In genomic region chr10:22986771-22987542, GRCh38 we compare ENCODE assay signal across 8 cellular contexts. TPM values are rescaled to one million over a fixed set of nuclear protein-coding genes. Genes with fewer than 3 reads are reported as not detected.
DNase-seq lines count a peak whose midpoint lies in the region; ATAC-seq and TF ChIP-seq lines count a peak whose summit lies in the region.

No MANE protein-coding gene starts in this region.

- no peak overlapping the region for H3K27ac ChIP-seq in MM.1S (ENCODE audit: low read length)

- peak; percentile 72 for ATAC-seq in GM18861 (IDR thresholded peaks at IDR 0.05; ENCODE audit: unreplicated experiment)
- ATAC-seq in left lobe of liver: peak; percentile 54
- ATAC-seq in HG02840 (IDR thresholded peaks at IDR 0.05; ENCODE audit: low FRiP score, unreplicated experiment): no peak

- no peak overlapping the region for H2AFZ ChIP-seq in MM.1S (ENCODE audit: low read length)

- H3K9me2 ChIP-seq in MM.1S (replicated peaks; ENCODE audit: insufficient read depth, low read length): no peaks in the 10 kb centered on the region

- H3K27me3 ChIP-seq in MM.1S (replicated peaks; ENCODE audit: insufficient read depth, low read length): no peaks in the 10 kb centered on the region

- H3K36me3 ChIP-seq in MM.1S (replicated peaks; ENCODE audit: insufficient read depth, low read length): no peaks in the 10 kb centered on the region

- H3K4me1 ChIP-seq in MM.1S (ENCODE audit: low read length): peaks cover 17% of the 10 kb centered on the region

- H4K20me1 ChIP-seq in MM.1S (ENCODE audit: insufficient read depth, low read length): no peaks in the 10 kb centered on the region

- DNase-seq in AG08396 (ENCODE audit: low spot score) (peak; percentile 7), MM.1S (peak; percentile 32), amniotic epithelial cell (ENCODE audit: low read depth) (peak; percentile 35), left lobe of liver (ENCODE audit: low spot score) (no peak)
- no peak for DNase-seq in activated naive CD4-positive, alpha-beta T cell (lab: John Stamatoyannopoulos, UW)
- DNase-seq in activated CD4-positive, alpha-beta T cell treated with anti-CD3 and anti-CD28 coated beads, Interleukin-2, amount 50 U/mL, for 48 hours: no peak

- H3K79me2 ChIP-seq in MM.1S (ENCODE audit: low read length): no peaks in the 10 kb centered on the region

- H3K4me3 ChIP-seq in MM.1S (ENCODE audit: low read length): no peak overlapping the region

- H3K9me3 ChIP-seq in MM.1S (replicated peaks; ENCODE audit: insufficient read depth, low read length): no peaks in the 10 kb centered on the region

- H3F3A ChIP-seq in MM.1S (ENCODE audit: insufficient read depth, low read length): peaks cover 3% of the 10 kb centered on the region; the same call in 1 of the 2 replicates

- peak; percentile 50 for TF ChIP-seq CTCF in MM.1S (IDR thresholded peaks at IDR 0.05; ENCODE audit: low read length)

- no peak overlapping the region for H3K4me2 ChIP-seq in MM.1S (ENCODE audit: low read depth, low read length)

- no peak overlapping the region for H3K9ac ChIP-seq in MM.1S (ENCODE audit: low read length)

RNA-seq across cellular contexts. Expression of gene ARMC3, which starts 59.1 kb away (rescaled TPM):
- not detected for total RNA-seq in left lobe of liver

Comparison
In these comparisons a context has a peak if more than half of its experiments do, and no peak if none do; other contexts are left out.
1. DNase-seq: peak in AG08396 (single experiment), MM.1S (single experiment) and amniotic epithelial cell (single experiment); none in left lobe of liver (single experiment), activated naive CD4-positive, alpha-beta T cell (0 of 4) and activated CD4-positive, alpha-beta T cell treated with anti-CD3 and anti-CD28 coated beads, Interleukin-2, amount 50 U/mL, for 48 hours (0 of 2).